In the genomic region with DNA sequence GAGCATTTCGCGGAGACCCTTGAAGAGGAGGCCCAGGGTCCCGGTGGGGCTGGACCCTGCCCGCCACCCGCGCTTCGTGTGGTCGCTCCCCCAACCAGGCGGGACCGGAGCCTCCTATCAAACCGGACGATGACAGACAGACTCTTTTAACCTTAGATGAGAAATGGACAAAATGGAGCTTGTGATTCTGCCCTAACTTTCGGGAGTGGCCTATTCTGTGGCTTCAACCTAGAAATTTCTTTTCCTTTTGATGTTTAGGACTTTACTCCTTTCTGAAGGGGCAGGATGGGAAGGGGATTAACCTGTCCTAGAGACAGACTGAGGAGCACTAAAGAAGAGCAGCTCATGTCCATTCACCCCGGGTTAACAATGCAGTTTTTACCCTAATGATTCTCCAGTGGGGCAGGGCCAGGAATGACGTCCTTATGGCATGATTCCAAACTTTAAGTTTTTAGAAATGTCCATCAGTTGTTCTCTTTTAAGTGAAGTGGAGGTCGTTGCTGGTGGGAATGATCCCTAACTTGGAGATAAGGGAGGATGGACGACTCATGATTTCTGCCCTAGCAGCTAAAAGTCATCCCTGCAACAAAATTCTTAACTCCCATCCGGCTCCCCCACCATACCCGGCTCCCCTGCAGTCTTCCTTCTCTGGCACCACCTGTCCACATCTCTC, we compare ENCODE assay signal across 8 cellular contexts. TPM values are rescaled to one million over a fixed set of nuclear protein-coding genes. Genes with fewer than 3 reads are reported as not detected.
DNase-seq lines count a peak whose midpoint lies in the region; ATAC-seq and TF ChIP-seq lines count a peak whose summit lies in the region.

No MANE protein-coding gene starts in this region.

- ATAC-seq in HG02884 (IDR thresholded peaks at IDR 0.05; ENCODE audit: unreplicated experiment) = peak; percentile 0
- no peak for ATAC-seq in naive thymus-derived CD4-positive, alpha-beta T cell

- no peaks in the 10 kb centered on the region for H3K9me2 ChIP-seq in SK-N-SH

- TF ChIP-seq EP300 in SK-N-SH (IDR thresholded peaks at IDR 0.05; ENCODE audit: borderline replicate concordance in 1 of 2, low read depth in 1 of 2, low read length in 1 of 2) = no peak

- H3K36me3 ChIP-seq in SK-N-SH (replicated peaks in 1 of 2; ENCODE audit: control insufficient read depth in 1 of 2, insufficient read depth in 2 of 2, low read length in 1 of 2) = peaks cover 28% of the 10 kb centered on the region in 2 experiments
- peaks cover 0 to 12% (median 0%) of the 10 kb centered on the region in 3 experiments for H3K36me3 ChIP-seq in naive thymus-derived CD4-positive, alpha-beta T cell (ENCODE audit: control insufficient read depth in 2 of 3, insufficient read depth in 3 of 3, low read length in 3 of 3)

- peak overlapping the region; percentile 85 to 89 for H3K27ac ChIP-seq in SK-N-SH (ENCODE audit: low read depth in 2 of 2, low read length in 1 of 2)
- peak overlapping the region; percentile 93 for H3K27ac ChIP-seq in naive thymus-derived CD4-positive, alpha-beta T cell (ENCODE audit: low read depth, low read length)

- H3K9ac ChIP-seq in SK-N-SH = peak overlapping the region; percentile 94

- no peaks in the 10 kb centered on the region for H3K9me3 Mint-ChIP-seq in naive thymus-derived CD4-positive, alpha-beta T cell

- no peaks in the 10 kb centered on the region for H3K27me3 ChIP-seq in SK-N-SH (ENCODE audit: insufficient read depth)
- H3K27me3 ChIP-seq in naive thymus-derived CD4-positive, alpha-beta T cell (ENCODE audit: control insufficient read depth in 2 of 2, insufficient read depth in 2 of 2, low read length in 2 of 2) = no peaks in the 10 kb centered on the region

- POLR2A ChIA-PET in SK-N-SH (lab: Yijun Ruan, JAX) = interaction anchor here (0.7 kb wide), 1 partner anchor 16 kb away, joined by 3 read pairs; a partner anchor contains a TSS
- POLR2A ChIA-PET in naive thymus-derived CD4-positive, alpha-beta T cell (lab: Charles Lee) = interaction anchor here (0.6 to 2.3 kb wide), 4 partner anchors 13 to 486 kb away, joined by 3 to 14 read pairs (median 8); a partner anchor contains a TSS

- TF ChIP-seq CTCF in GM12865 (IDR thresholded peaks at IDR 0.05; ENCODE audit: insufficient read depth, low read depth, low read length, missing control alignments) = no peak
- TF ChIP-seq CTCF in SK-N-SH (IDR thresholded peaks at IDR 0.05) = no peak
- no peak for TF ChIP-seq CTCF in epithelial cell of proximal tubule (conservative IDR thresholded peaks at IDR 0.05; ENCODE audit: low read depth, low read length)

- intact Hi-C loops in naive thymus-derived CD4-positive, alpha-beta T cell (cut with micrococcal nuclease) = loop anchor here (1.0 to 10.0 kb wide), 7 partner anchors 15 to 954 kb away; a partner anchor contains a TSS

- H3K27ac Mint-ChIP-seq in naive thymus-derived CD4-positive, alpha-beta T cell = peak overlapping the region; percentile 92 to 99 (median 97)

- no peaks in the 10 kb centered on the region for H3K9me3 ChIP-seq in SK-N-SH
- H3K9me3 ChIP-seq in naive thymus-derived CD4-positive, alpha-beta T cell (ENCODE audit: control insufficient read depth in 2 of 3, low read length in 3 of 3) = no peaks in the 10 kb centered on the region

- H3K4me3 ChIP-seq in GM12865 (ENCODE audit: low read depth, low read length) (peak overlapping the region; percentile 98), SK-N-SH (ENCODE audit: low read depth in 2 of 2, low read length in 1 of 2) (peak overlapping the region; percentile 83 to 90), epithelial cell of proximal tubule (ENCODE audit: low read depth, low read length) (peak overlapping the region; percentile 88)
- H3K4me3 ChIP-seq in naive thymus-derived CD4-positive, alpha-beta T cell (ENCODE audit: low read length) = peak overlapping the region; percentile 87

- H3K27me3 Mint-ChIP-seq in naive thymus-derived CD4-positive, alpha-beta T cell = peaks cover 0 to 2% (median 0%) of the 10 kb centered on the region in 5 donors

- peak overlapping the region; percentile 83 for H3K4me2 ChIP-seq in SK-N-SH

- TF ChIP-seq RAD21 in SK-N-SH (IDR thresholded peaks at IDR 0.05; ENCODE audit: low read length) = no peak

- peak overlapping the region; percentile 88 to 98 (median 96) for H3K4me3 Mint-ChIP-seq in naive thymus-derived CD4-positive, alpha-beta T cell

- H3K36me3 Mint-ChIP-seq in naive thymus-derived CD4-positive, alpha-beta T cell = peaks cover 0 to 23% (median 13%) of the 10 kb centered on the region in 5 donors

- peaks cover 14 to 26% (median 22%) of the 10 kb centered on the region in 7 donors for H3K4me1 Mint-ChIP-seq in naive thymus-derived CD4-positive, alpha-beta T cell

- H3K79me2 ChIP-seq in SK-N-SH (ENCODE audit: insufficient read depth) = peaks cover 23% of the 10 kb centered on the region

- no peaks in the 10 kb centered on the region for H4K20me1 ChIP-seq in SK-N-SH (ENCODE audit: insufficient read depth)

- H3F3A ChIP-seq in SK-N-SH (replicated peaks; ENCODE audit: insufficient read depth) = peaks cover 8% of the 10 kb centered on the region

- H2AFZ ChIP-seq in SK-N-SH (ENCODE audit: low read depth) = peak overlapping the region; percentile 94

- H3K4me1 ChIP-seq in SK-N-SH (ENCODE audit: control insufficient read depth in 1 of 2, insufficient read depth in 2 of 2, low read depth in 1 of 2, low read length in 1 of 2) = peaks cover 0 to 5% of the 10 kb centered on the region in 2 experiments; a peak in 2 of 4 replicates
- H3K4me1 ChIP-seq in naive thymus-derived CD4-positive, alpha-beta T cell (ENCODE audit: control insufficient read depth in 2 of 2, insufficient read depth in 2 of 2, low read length in 2 of 2) = peaks cover 0 to 8% of the 10 kb centered on the region in 2 donors

- 11% methylated on average over 19 of the region's 19 CpGs for WGBS in SK-N-SH (ENCODE audit: low lambda C conversion rate)

- CTCF ChIA-PET in SK-N-SH (lab: Yijun Ruan, JAX) = interaction anchor here (0.9 to 1.4 kb wide), 3 partner anchors 13 to 667 kb away, joined by 3 read pairs; no protein-coding TSS in a partner anchor
- CTCF ChIA-PET in naive thymus-derived CD4-positive, alpha-beta T cell (lab: Charles Lee) = no interaction called here

- DNase-seq in GM12865 (ENCODE audit: low read depth) (no peak), SK-N-SH (peak; percentile 28), epithelial cell of proximal tubule (ENCODE audit: low read depth) (no peak), superior temporal gyrus (ENCODE audit: extremely low spot score) (no peak), NCI-H510A treated with DMSO at 0.1 percent for 48 hours (lab: John Stamatoyannopoulos, UW) (no peak)
- peak in 2 of 9 donors; percentile 2 to 21 for DNase-seq in naive thymus-derived CD4-positive, alpha-beta T cell
- no peak for DNase-seq in effector CD4-positive, alpha-beta T cell

TF ChIP-seq in SK-N-SH, 30 proteins besides CTCF, POLR2A, EP300 and RAD21:
- TF ChIP-seq TCF12 (IDR thresholded peaks at IDR 0.05) = no peak
- peak; percentile 62 for TF ChIP-seq POLR2AphosphoS5 (IDR thresholded peaks at IDR 0.05; ENCODE audit: low read depth, low read length)
- peak; percentile 27; the same call in 1 of the 2 replicates for TF ChIP-seq TAF1 (IDR thresholded peaks at IDR 0.05; ENCODE audit: borderline replicate concordance, low read depth, low read length)
TF ChIP-seq in SK-N-SH: peak in this region for 2.

RNA-seq across cellular contexts. Expression of a gene that starts 1.0 kb away (rescaled TPM):
- polyA plus RNA-seq in SK-N-SH (2012; rRNA removed) = 29.2 and 48.9 TPM in 2 replicates
- polyA plus RNA-seq in SK-N-SH (2012; cell fraction: cytosol; rRNA removed) = 47.0 and 51.0 TPM in 2 replicates
- polyA plus RNA-seq in SK-N-SH (2012; cell fraction: nucleus; rRNA removed) = 18.3 and 41.6 TPM in 2 replicates
- 34.4 and 34.7 TPM in 2 replicates for total RNA-seq in epithelial cell of proximal tubule
- 10 to 100 TPM in 4 of 5 experiments, 1 to 10 TPM in 1; 7.1 to 17.4 (median 13.4) TPM for total RNA-seq in naive thymus-derived CD4-positive, alpha-beta T cell
- 10 to 100 TPM; 19.5 to 22.1 TPM for polyA plus RNA-seq in naive thymus-derived CD4-positive, alpha-beta T cell

RNA-seq across cellular contexts. Expression of a gene that starts 15.4 kb away (rescaled TPM):
- 1.4 and 2.4 TPM in 2 replicates for polyA plus RNA-seq in SK-N-SH (2012; rRNA removed)
- polyA plus RNA-seq in SK-N-SH (2012; cell fraction: cytosol; rRNA removed) = 2.1 and 2.2 TPM in 2 replicates
- 1.8 and 3.7 TPM in 2 replicates for polyA plus RNA-seq in SK-N-SH (2012; cell fraction: nucleus; rRNA removed)
- total RNA-seq in epithelial cell of proximal tubule = 0.58 TPM in 1 of 2 replicates, not detected in the other
- total RNA-seq in naive thymus-derived CD4-positive, alpha-beta T cell = 1 to 10 TPM in 3 of 5 experiments, under 1 TPM in 2; 0.77 to 2.7 (median 1.1) TPM
- 1 to 10 TPM in 1 of 2 donors, under 1 TPM in 1; 0.33 to 1.5 TPM for polyA plus RNA-seq in naive thymus-derived CD4-positive, alpha-beta T cell

RNA-seq across cellular contexts. Expression of a gene that starts 54.2 kb away (rescaled TPM):
- not detected in 2 replicates for polyA plus RNA-seq in SK-N-SH (2012; rRNA removed)
- polyA plus RNA-seq in SK-N-SH (2012; cell fraction: cytosol; rRNA removed) = not detected in 2 replicates
- polyA plus RNA-seq in SK-N-SH (2012; cell fraction: nucleus; rRNA removed) = not detected in 2 replicates
- not detected in 2 replicates for total RNA-seq in epithelial cell of proximal tubule
- total RNA-seq in naive thymus-derived CD4-positive, alpha-beta T cell = not detected
- not detected for polyA plus RNA-seq in naive thymus-derived CD4-positive, alpha-beta T cell
